In genomic region chr12:94872007-94872653, GRCh38 we compare ENCODE assay signal across 11 cellular contexts.
DNase-seq lines count a peak whose midpoint lies in the region; ATAC-seq and TF ChIP-seq lines count a peak whose summit lies in the region.
"Had no signal": no experiment of that assay in that cellular context is flagged by ENCODE, and none has a peak within 500 bp of the region (broad histone marks: within the 10 kb centered on the region; RNA-seq: fewer than 3 reads in every experiment).

No MANE protein-coding gene starts in this region.

- H3K79me2 ChIP-seq in SU-DHL-6 (ENCODE audit: insufficient read depth, low read length) = no peaks in the 10 kb centered on the region; the same call in 1 of the 2 replicates

- no peaks in the 10 kb centered on the region for H3K36me3 ChIP-seq in SU-DHL-6 (ENCODE audit: low read length)

- H3K4me2 ChIP-seq in SU-DHL-6 (ENCODE audit: low read depth, low read length, poor library complexity, severe bottlenecking) = peak overlapping the region; percentile 43

- H3K9me2 ChIP-seq in SU-DHL-6 (replicated peaks; ENCODE audit: insufficient read depth, low read length) = no peaks in the 10 kb centered on the region

- peaks cover 44% of the 10 kb centered on the region for H3K27me3 Mint-ChIP-seq in activated naive CD4-positive, alpha-beta T cell treated with anti-CD3 and anti-CD28 coated beads, Interleukin-2, amount 50 U/mL, for 24 hours
- peaks cover 47% of the 10 kb centered on the region for H3K27me3 Mint-ChIP-seq in activated naive CD4-positive, alpha-beta T cell treated with anti-CD3 and anti-CD28 coated beads for 36 hours (ENCODE audit: low read depth)
- H3K27me3 Mint-ChIP-seq in immature natural killer cell (ENCODE audit: low read depth in 3 of 3) = peaks cover 9 to 21% (median 20%) of the 10 kb centered on the region in 3 donors
- peaks cover 69% of the 10 kb centered on the region for H3K27me3 Mint-ChIP-seq in type B pancreatic cell

- no peaks in the 10 kb centered on the region for H3K9me3 Mint-ChIP-seq in activated naive CD4-positive, alpha-beta T cell treated with anti-CD3 and anti-CD28 coated beads, Interleukin-2, amount 50 U/mL, for 24 hours
- H3K9me3 Mint-ChIP-seq in activated naive CD4-positive, alpha-beta T cell treated with anti-CD3 and anti-CD28 coated beads for 36 hours = no peaks in the 10 kb centered on the region
- no peaks in the 10 kb centered on the region for H3K9me3 Mint-ChIP-seq in immature natural killer cell
- H3K9me3 Mint-ChIP-seq in type B pancreatic cell = no peaks in the 10 kb centered on the region
- H3K9me3 Mint-ChIP-seq: activated T-helper 1 cell treated with anti-CD3 and anti-CD28 coated beads, Interleukin-12 subunit alpha, Interleukin-12 subunit beta, Interleukin-2, Interleukin-4 antibody, amounts not matched to agents 30 ng/mL and 10 ng/mL and 1 ng/mL, durations not matched to agents 14 hours and 24 hours and 36 hours had no signal

- CTCF ChIA-PET in activated naive CD4-positive, alpha-beta T cell treated with anti-CD3 and anti-CD28 coated beads for 36 hours (lab: Charles Lee) = no interaction called here

- no peaks in the 10 kb centered on the region for H3K36me3 Mint-ChIP-seq in activated naive CD4-positive, alpha-beta T cell treated with anti-CD3 and anti-CD28 coated beads, Interleukin-2, amount 50 U/mL, for 24 hours
- H3K36me3 Mint-ChIP-seq in activated naive CD4-positive, alpha-beta T cell treated with anti-CD3 and anti-CD28 coated beads for 36 hours (ENCODE audit: low read depth) = no peaks in the 10 kb centered on the region
- H3K36me3 Mint-ChIP-seq in immature natural killer cell (no peaks in the 10 kb centered on the region), type B pancreatic cell (no peaks in the 10 kb centered on the region)

- H3K4me3 ChIP-seq in SU-DHL-6 (ENCODE audit: insufficient read depth, low read length, poor library complexity, severe bottlenecking) = peak overlapping the region; percentile 21

- no peaks in the 10 kb centered on the region for H4K20me1 ChIP-seq in SU-DHL-6 (ENCODE audit: low read depth, low read length)

- no peaks in the 10 kb centered on the region for H3F3A ChIP-seq in SU-DHL-6 (ENCODE audit: insufficient read depth)

- peaks cover 22% of the 10 kb centered on the region for H3K4me1 Mint-ChIP-seq in activated naive CD4-positive, alpha-beta T cell treated with anti-CD3 and anti-CD28 coated beads, Interleukin-2, amount 50 U/mL, for 24 hours
- H3K4me1 Mint-ChIP-seq in activated naive CD4-positive, alpha-beta T cell treated with anti-CD3 and anti-CD28 coated beads for 36 hours (ENCODE audit: low read depth) = peaks cover 21% of the 10 kb centered on the region
- H3K4me1 Mint-ChIP-seq in immature natural killer cell = peaks cover 15 to 17% of the 10 kb centered on the region in 2 donors
- peaks cover 4% of the 10 kb centered on the region for H3K4me1 Mint-ChIP-seq in type B pancreatic cell (ENCODE audit: unreplicated experiment)

- no peak for TF ChIP-seq CTCF in SU-DHL-6 (IDR thresholded peaks at IDR 0.05; ENCODE audit: insufficient read depth, low read length, poor library complexity, severe bottlenecking)
- no peak for TF ChIP-seq CTCF in type B pancreatic cell (conservative IDR thresholded peaks at IDR 0.05)

- H3K9me3 ChIP-seq in SU-DHL-6 (ENCODE audit: insufficient read depth, low read length) = no peaks in the 10 kb centered on the region
- H3K9me3 ChIP-seq: testis had no signal

- no peak for DNase-seq in activated naive CD4-positive, alpha-beta T cell treated with anti-CD3 and anti-CD28 coated beads for 36 hours
- DNase-seq in immature natural killer cell (no peak), type B pancreatic cell (ENCODE audit: extremely low spot score, unreplicated experiment) (no peak), NCI-H2171 treated with DMSO at 0.1 percent for 48 hours (lab: John Stamatoyannopoulos, UW) (no peak)
- DNase-seq in activated CD4-positive, alpha-beta T cell treated with anti-CD3 and anti-CD28 coated beads, Interleukin-2, amount 50 U/mL, for 48 hours = no peak
- no peak for DNase-seq in stimulated activated naive CD8-positive, alpha-beta T cell treated with anti-CD3 and anti-CD28 coated beads, Interleukin-15, Interleukin-2, amounts not matched to agents 100 U/mL and 50 U/mL, for 24 hours
- DNase-seq: midbrain, testis had no signal

- H3K9ac ChIP-seq in SU-DHL-6 (ENCODE audit: low read length) = peak overlapping the region; percentile 50

- peak overlapping the region; percentile 35 for H3K27ac Mint-ChIP-seq in activated naive CD4-positive, alpha-beta T cell treated with anti-CD3 and anti-CD28 coated beads, Interleukin-2, amount 50 U/mL, for 24 hours
- no peak overlapping the region for H3K27ac Mint-ChIP-seq in activated naive CD4-positive, alpha-beta T cell treated with anti-CD3 and anti-CD28 coated beads for 36 hours
- H3K27ac Mint-ChIP-seq in immature natural killer cell (no peak overlapping the region), type B pancreatic cell (peak overlapping the region; percentile 18)
- H3K27ac Mint-ChIP-seq: activated T-helper 1 cell treated with anti-CD3 and anti-CD28 coated beads, Interleukin-12 subunit alpha, Interleukin-12 subunit beta, Interleukin-2, Interleukin-4 antibody, amounts not matched to agents 30 ng/mL and 10 ng/mL and 1 ng/mL, durations not matched to agents 14 hours and 24 hours and 36 hours had no signal

- peak overlapping the region; percentile 8; the same call in 1 of the 2 replicates for H3K27ac ChIP-seq in SU-DHL-6 (ENCODE audit: low read depth, low read length)
- H3K27ac ChIP-seq: testis had no signal

- no peak overlapping the region for H2AFZ ChIP-seq in SU-DHL-6 (ENCODE audit: low read depth, low read length, severe bottlenecking)

- no peak for ATAC-seq in stimulated activated naive CD8-positive, alpha-beta T cell treated with anti-CD3 and anti-CD28 coated beads, Interleukin-15, Interleukin-2, amounts not matched to agents 100 U/mL and 50 U/mL, for 24 hours

- no peaks in the 10 kb centered on the region for H3K27me3 ChIP-seq in SU-DHL-6 (ENCODE audit: low read length)
- H3K27me3 ChIP-seq: testis had no signal

- intact Hi-C loops in activated naive CD4-positive, alpha-beta T cell treated with anti-CD3 and anti-CD28 coated beads for 36 hours (cut with micrococcal nuclease) = no loop called here

- H3K4me3 Mint-ChIP-seq in activated naive CD4-positive, alpha-beta T cell treated with anti-CD3 and anti-CD28 coated beads, Interleukin-2, amount 50 U/mL, for 24 hours = peak overlapping the region; percentile 67
- H3K4me3 Mint-ChIP-seq in activated naive CD4-positive, alpha-beta T cell treated with anti-CD3 and anti-CD28 coated beads for 36 hours = no peak overlapping the region
- peak overlapping the region; percentile 53 to 81 (median 69) for H3K4me3 Mint-ChIP-seq in immature natural killer cell
- peak overlapping the region; percentile 73 for H3K4me3 Mint-ChIP-seq in type B pancreatic cell
- H3K4me3 Mint-ChIP-seq: activated T-helper 1 cell treated with anti-CD3 and anti-CD28 coated beads, Interleukin-12 subunit alpha, Interleukin-12 subunit beta, Interleukin-2, Interleukin-4 antibody, amounts not matched to agents 30 ng/mL and 10 ng/mL and 1 ng/mL, durations not matched to agents 14 hours and 24 hours and 36 hours had no signal

Comparison
In these comparisons a context has a peak if more than half of its experiments do, and no peak if none do; other contexts are left out.
1. H3K27ac Mint-ChIP-seq: peak in activated naive CD4-positive, alpha-beta T cell treated with anti-CD3 and anti-CD28 coated beads, Interleukin-2, amount 50 U/mL, for 24 hours (single experiment) and type B pancreatic cell (single experiment); none in activated naive CD4-positive, alpha-beta T cell treated with anti-CD3 and anti-CD28 coated beads for 36 hours (single experiment) and immature natural killer cell (0 of 6).